In genomic region chrX:53223955-53224859, GRCh38 we compare ENCODE assay signal across 8 cellular contexts. TPM values are rescaled to one million over a fixed set of nuclear protein-coding genes. Genes with fewer than 3 reads are reported as not detected.
DNase-seq lines count a peak whose midpoint lies in the region; ATAC-seq, FAIRE-seq and TF ChIP-seq lines count a peak whose summit lies in the region.

No MANE protein-coding gene starts in this region.

- ATAC-seq in GM21390 (IDR thresholded peaks at IDR 0.05; ENCODE audit: unreplicated experiment) = peak; percentile 11
- ATAC-seq in stimulated activated memory B cell treated with anti-CD40 and anti-IgM and Interleukin-4, amounts not matched to agents 10 μg/mL and 1 μg/mL and 100 μg/mL, for 72 hours = no peak

- H3K4me3 Mint-ChIP-seq in MCF 10A (ENCODE audit: unreplicated experiment) = peak overlapping the region; percentile 98
- H3K4me3 Mint-ChIP-seq in stimulated activated memory B cell treated with anti-CD40 and anti-IgM and Interleukin-4, amounts not matched to agents 10 μg/mL and 1 μg/mL and 100 μg/mL, for 72 hours = peak overlapping the region; percentile 99

- peak overlapping the region; percentile 65 for H3K27ac ChIP-seq in AG04450 (ENCODE audit: low read depth, low read length)

- POLR2A ChIA-PET in AG04450 (lab: Yijun Ruan, JAX) = no interaction called here
- POLR2A ChIA-PET in MCF 10A (lab: Yijun Ruan, JAX) = interaction anchor here (0.5 to 2.2 kb wide), 17 partner anchors 12 to 229 kb away, joined by 3 to 14 read pairs (median 4); partner anchors contain the start of gene IQSEC2

- DNase-seq in AG04450 (ENCODE audit: low read depth, low spot score) (peak; percentile 10), RCC 7860 (ENCODE audit: low spot score) (peak; percentile 68), MCF 10A (ENCODE audit: unreplicated experiment) (peak; percentile 66), kidney epithelial cell (ENCODE audit: low read depth) (peak; percentile 48), NCI-H2029 (lab: John Stamatoyannopoulos, UW) (no peak), NCI-H345 (lab: John Stamatoyannopoulos, UW) (no peak)

- TF ChIP-seq CTCF in AG04450 (IDR thresholded peaks at IDR 0.05; ENCODE audit: low read depth, low read length) (no peak), MCF 10A (IDR thresholded peaks at IDR 0.05; ENCODE audit: unreplicated experiment) (no peak), kidney epithelial cell (IDR thresholded peaks at IDR 0.05; ENCODE audit: insufficient read depth, low read length, poor library complexity, severe bottlenecking) (no peak)

- H3K4me1 Mint-ChIP-seq in MCF 10A (ENCODE audit: insufficient read depth, unreplicated experiment) = peaks cover 22% of the 10 kb centered on the region
- peaks cover 20% of the 10 kb centered on the region for H3K4me1 Mint-ChIP-seq in stimulated activated memory B cell treated with anti-CD40 and anti-IgM and Interleukin-4, amounts not matched to agents 10 μg/mL and 1 μg/mL and 100 μg/mL, for 72 hours

- no peaks in the 10 kb centered on the region for H3K27me3 Mint-ChIP-seq in MCF 10A (ENCODE audit: insufficient read depth, unreplicated experiment)
- H3K27me3 Mint-ChIP-seq in stimulated activated memory B cell treated with anti-CD40 and anti-IgM and Interleukin-4, amounts not matched to agents 10 μg/mL and 1 μg/mL and 100 μg/mL, for 72 hours = no peaks in the 10 kb centered on the region

- CTCF ChIA-PET in AG04450 (lab: Charles Lee) = interaction anchor here (2.0 kb wide), 1 partner anchor 108 kb away, joined by 4 read pairs; no protein-coding TSS in a partner anchor
- CTCF ChIA-PET in MCF 10A (lab: Yijun Ruan, JAX) = interaction anchor here (0.6 to 1.5 kb wide), 5 partner anchors 33 to 1220 kb away, joined by 3 to 6 read pairs (median 3); partner anchors contain the start of gene IQSEC2

- H3K36me3 ChIP-seq in kidney epithelial cell (ENCODE audit: control insufficient read depth, insufficient read depth, low read length) = no peaks in the 10 kb centered on the region

- intact Hi-C loops in MCF 10A (cut with micrococcal nuclease) = loop anchor here (1.0 to 5.0 kb wide), 3 partner anchors 39 to 152 kb away; no protein-coding TSS in a partner anchor

- FAIRE-seq in RCC 7860 (lab: Jason Lieb, UNC) = peak; percentile 79

- H3K27me3 ChIP-seq in AG04450 (ENCODE audit: control insufficient read depth, insufficient read depth, low read length) = no peaks in the 10 kb centered on the region
- H3K27me3 ChIP-seq in kidney epithelial cell (ENCODE audit: control insufficient read depth, insufficient read depth, low read length) = no peaks in the 10 kb centered on the region

- H3K9me3 Mint-ChIP-seq in MCF 10A (ENCODE audit: unreplicated experiment) = no peaks in the 10 kb centered on the region
- no peaks in the 10 kb centered on the region for H3K9me3 Mint-ChIP-seq in stimulated activated memory B cell treated with anti-CD40 and anti-IgM and Interleukin-4, amounts not matched to agents 10 μg/mL and 1 μg/mL and 100 μg/mL, for 72 hours

- peak overlapping the region; percentile 76 for H3K4me3 ChIP-seq in AG04450 (ENCODE audit: low read depth, low read length)
- peak overlapping the region; percentile 94 for H3K4me3 ChIP-seq in kidney epithelial cell (ENCODE audit: low read depth, low read length)

- H3K27ac Mint-ChIP-seq in MCF 10A (ENCODE audit: low read depth, unreplicated experiment) = peak overlapping the region; percentile 100
- peak overlapping the region; percentile 99 for H3K27ac Mint-ChIP-seq in stimulated activated memory B cell treated with anti-CD40 and anti-IgM and Interleukin-4, amounts not matched to agents 10 μg/mL and 1 μg/mL and 100 μg/mL, for 72 hours

- peaks cover 30% of the 10 kb centered on the region for H3K36me3 Mint-ChIP-seq in MCF 10A (ENCODE audit: insufficient read depth, unreplicated experiment)
- peaks cover 7% of the 10 kb centered on the region for H3K36me3 Mint-ChIP-seq in stimulated activated memory B cell treated with anti-CD40 and anti-IgM and Interleukin-4, amounts not matched to agents 10 μg/mL and 1 μg/mL and 100 μg/mL, for 72 hours

- TSS peak; percentile 92 for BruUV-seq in MCF 10A (replicated peaks; lab: Mats Ljungman, UMichigan)

- H3K9me3 ChIP-seq in AG04450 (ENCODE audit: control insufficient read depth, insufficient read depth, low read length) = no peaks in the 10 kb centered on the region; the same call in 1 of the 2 replicates

RNA-seq across cellular contexts. Expression of gene KDM5C, which starts 0.8 kb away (rescaled TPM):
- polyA plus RNA-seq in AG04450 (2011; rRNA removed) = 42.7 and 50.3 TPM in 2 replicates
- polyA minus RNA-seq in AG04450 (2011; rRNA and poly(A)+ RNA removed) = 78.8 and 96.3 TPM in 2 replicates
- total RNA-seq in MCF 10A (2022) = 163 and 167 TPM in 2 replicates
- total RNA-seq in kidney epithelial cell = 114 and 128 TPM in 2 replicates

RNA-seq across cellular contexts. Expression of gene IQSEC2, which starts 57.2 kb away (rescaled TPM):
- 9.1 and 12.2 TPM in 2 replicates for polyA plus RNA-seq in AG04450 (2011; rRNA removed)
- 10.9 and 17.3 TPM in 2 replicates for polyA minus RNA-seq in AG04450 (2011; rRNA and poly(A)+ RNA removed)
- total RNA-seq in MCF 10A (2022) (19.8 and 23.0 TPM in 2 replicates), kidney epithelial cell (5.4 and 7.2 TPM in 2 replicates)

Comparison
In these comparisons a context has a peak if more than half of its experiments do, and no peak if none do; other contexts are left out.
1. DNase-seq: peak in AG04450 (single experiment), RCC 7860 (single experiment), MCF 10A (single experiment) and kidney epithelial cell (single experiment); none in NCI-H2029 (single experiment) and NCI-H345 (single experiment).